11 cellular contexts compared by ENCODE assay signal in the genomic region with DNA sequence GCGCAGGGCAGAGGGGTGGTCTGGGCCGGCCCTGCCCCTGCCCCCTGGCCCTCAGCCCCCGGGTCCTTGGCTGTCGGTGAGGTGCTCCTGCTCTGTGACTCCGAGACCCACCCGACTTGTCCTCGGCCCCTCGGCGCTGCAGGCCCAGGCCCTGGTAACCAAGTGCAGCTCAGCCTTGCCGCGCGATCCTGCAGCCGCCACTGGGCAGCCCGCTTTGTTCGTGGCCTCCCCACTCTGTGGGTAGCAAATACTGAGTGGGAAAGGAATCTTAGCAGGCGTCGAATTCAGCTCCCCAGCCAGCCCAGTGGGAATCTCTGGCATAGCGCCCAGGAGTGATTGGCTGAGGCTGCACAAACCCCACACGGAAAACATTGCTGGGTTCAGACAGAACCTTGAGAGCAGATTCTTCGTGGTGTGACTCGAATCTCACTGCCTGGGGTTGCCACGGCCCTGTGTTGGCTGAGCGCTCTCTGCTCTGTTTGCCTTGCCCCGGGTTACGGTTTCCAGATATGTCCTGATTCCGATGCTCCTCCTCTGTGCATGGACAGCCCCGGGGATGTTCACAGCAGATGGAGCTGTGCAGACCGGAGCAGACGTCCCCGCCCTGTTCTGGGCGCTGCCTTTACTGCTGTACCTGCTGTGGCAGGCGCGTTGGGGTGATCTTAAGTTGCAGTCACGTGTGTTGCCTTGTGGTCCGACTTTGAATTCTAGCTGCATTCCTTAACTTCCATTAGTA. TPM values are rescaled to one million over a fixed set of nuclear protein-coding genes. Genes with fewer than 3 reads are reported as not detected.
DNase-seq lines count a peak whose midpoint lies in the region; TF ChIP-seq lines count a peak whose summit lies in the region.
"Had no signal": no experiment of that assay in that cellular context is flagged by ENCODE, and none has a peak within 500 bp of the region (broad histone marks: within the 10 kb centered on the region; RNA-seq: fewer than 3 reads in every experiment).

No MANE protein-coding gene starts in this region.

- no peak overlapping the region for H3K27ac Mint-ChIP-seq in CD8-positive, alpha-beta memory T cell
- H3K27ac Mint-ChIP-seq: natural killer cell had no signal

- H3K4me2 ChIP-seq in skeletal muscle satellite cell (ENCODE audit: low read length) = peak overlapping the region; percentile 4
- H3K4me2 ChIP-seq: PC-9 had no signal

- DNase-seq in NCI-H1092 treated with DMSO at 0.1 percent for 48 hours (lab: John Stamatoyannopoulos, UW) (peak; percentile 13), NCI-H1092 (lab: John Stamatoyannopoulos, UW) (no peak), NCI-H2171 treated with DMSO at 0.1 percent for 48 hours (lab: John Stamatoyannopoulos, UW) (peak; percentile 88), fibroblast of villous mesenchyme (ENCODE audit: low read depth) (peak; percentile 12), SK-N-DZ (ENCODE audit: low spot score) (no peak), DMS53 treated with DMSO at 0.1 percent for 48 hours (lab: John Stamatoyannopoulos, UW; ENCODE audit: unreplicated experiment) (no peak)
- DNase-seq in CD8-positive, alpha-beta memory T cell = no peak
- DNase-seq: natural killer cell, PC-9 had no signal

- POLR2A ChIA-PET in CD8-positive, alpha-beta memory T cell (lab: Charles Lee) = no interaction called here

- CTCF ChIA-PET in CD8-positive, alpha-beta memory T cell (lab: Charles Lee) = interaction anchor here (1.0 to 2.8 kb wide), 4 partner anchors 20 to 241 kb away, joined by 3 to 23 read pairs (median 7); no protein-coding TSS in a partner anchor

- peaks cover 19% of the 10 kb centered on the region for H3K4me1 ChIP-seq in skeletal muscle satellite cell (ENCODE audit: control insufficient read depth, insufficient read depth, low read length)
- H3K4me1 ChIP-seq in CD8-positive, alpha-beta memory T cell (ENCODE audit: insufficient read depth, low read length) = no peaks in the 10 kb centered on the region

- H3K9me3 Mint-ChIP-seq in CD8-positive, alpha-beta memory T cell = no peaks in the 10 kb centered on the region

- peaks cover 3 to 21% of the 10 kb centered on the region in 2 donors for H3K27me3 Mint-ChIP-seq in CD8-positive, alpha-beta memory T cell

- H3K4me1 Mint-ChIP-seq in CD8-positive, alpha-beta memory T cell = no peaks in the 10 kb centered on the region

- TF ChIP-seq CTCF in fibroblast of villous mesenchyme (IDR thresholded peaks at IDR 0.05; ENCODE audit: insufficient read depth, low read depth, low read length) = no peak

- peaks cover 0 to 4% (median 0%) of the 10 kb centered on the region in 3 donors for H3K36me3 Mint-ChIP-seq in CD8-positive, alpha-beta memory T cell
- H3K36me3 Mint-ChIP-seq: natural killer cell had no signal

- H3K9ac ChIP-seq in skeletal muscle satellite cell (ENCODE audit: low read depth, low read length) = no peak overlapping the region

- H3K4me3 ChIP-seq in fibroblast of villous mesenchyme (ENCODE audit: low read depth, low read length) (no peak overlapping the region), skeletal muscle satellite cell (ENCODE audit: low read length) (no peak overlapping the region)
- no peak overlapping the region for H3K4me3 ChIP-seq in CD8-positive, alpha-beta memory T cell (ENCODE audit: low read length)
- H3K4me3 ChIP-seq: PC-9 had no signal

- no peaks in the 10 kb centered on the region for H3K9me3 ChIP-seq in skeletal muscle satellite cell (replicated peaks; ENCODE audit: low read length)
- H3K9me3 ChIP-seq in CD8-positive, alpha-beta memory T cell (ENCODE audit: low read length) = no peaks in the 10 kb centered on the region

- no peaks in the 10 kb centered on the region for H3K27me3 ChIP-seq in skeletal muscle satellite cell (ENCODE audit: control insufficient read depth, insufficient read depth, low read length)
- H3K27me3 ChIP-seq in CD8-positive, alpha-beta memory T cell (ENCODE audit: insufficient read depth, low read length, poor library complexity, severe bottlenecking) = no peaks in the 10 kb centered on the region

- peaks cover 46% of the 10 kb centered on the region for H3K36me3 ChIP-seq in skeletal muscle satellite cell (ENCODE audit: insufficient read depth, low read length)
- no peaks in the 10 kb centered on the region for H3K36me3 ChIP-seq in CD8-positive, alpha-beta memory T cell (ENCODE audit: insufficient read depth, low read length)

- no peak overlapping the region for H3K27ac ChIP-seq in CD8-positive, alpha-beta memory T cell (ENCODE audit: low read depth, low read length)
- H3K27ac ChIP-seq: PC-9 had no signal

- H3K4me3 Mint-ChIP-seq in CD8-positive, alpha-beta memory T cell = no peak overlapping the region
- H3K4me3 Mint-ChIP-seq: natural killer cell, WTC11 had no signal

RNA-seq across cellular contexts. Expression of a gene that starts 13.4 kb away (rescaled TPM):
- total RNA-seq in fibroblast of villous mesenchyme = 31.2 and 32.4 TPM in 2 replicates
- total RNA-seq in skeletal muscle satellite cell (2012; rRNA removed) = 22.7 and 30.2 TPM in 2 replicates
- 17.0 and 18.3 TPM in 2 replicates for polyA plus RNA-seq in SK-N-DZ (2014; cell fraction: cytosol; rRNA removed)
- 31.7 and 46.3 TPM in 2 replicates for polyA plus RNA-seq in SK-N-DZ (2014; cell fraction: nucleus; rRNA removed)
- total RNA-seq in CD8-positive, alpha-beta memory T cell = 10 to 100 TPM; 50.2 to 52.4 TPM
- 42.9 TPM for polyA plus RNA-seq in CD8-positive, alpha-beta memory T cell

Comparison
In these comparisons a context has a peak if more than half of its experiments do, and no peak if none do; other contexts are left out.
1. DNase-seq: peak in NCI-H1092 treated with DMSO at 0.1 percent for 48 hours (single experiment), NCI-H2171 treated with DMSO at 0.1 percent for 48 hours (single experiment) and fibroblast of villous mesenchyme (single experiment); none in NCI-H1092 (single experiment), SK-N-DZ (single experiment), DMS53 treated with DMSO at 0.1 percent for 48 hours (single experiment) and CD8-positive, alpha-beta memory T cell (0 of 5).